In genomic region chr7:80916770-80917681, GRCh38 we compare ENCODE assay signal across 10 cellular contexts. TPM values are rescaled to one million over a fixed set of nuclear protein-coding genes. Genes with fewer than 3 reads are reported as not detected.
DNase-seq lines count a peak whose midpoint lies in the region; ATAC-seq, FAIRE-seq and TF ChIP-seq lines count a peak whose summit lies in the region.
"Had no signal": no experiment of that assay in that cellular context is flagged by ENCODE, and none has a peak within 500 bp of the region (broad histone marks: within the 10 kb centered on the region; RNA-seq: fewer than 3 reads in every experiment).

No MANE protein-coding gene starts in this region.

- ATAC-seq in natural killer cell: no peak

- no peaks in the 10 kb centered on the region for H3K36me3 Mint-ChIP-seq in natural killer cell

- H3K9me3 Mint-ChIP-seq in natural killer cell: no peaks in the 10 kb centered on the region
- H3K9me3 Mint-ChIP-seq: activated CD4-positive, alpha-beta T cell treated with anti-CD3 and anti-CD28 coated beads, Interleukin-2, amount 10 ng/mL, durations not matched to agents 7 days and 5 days had no signal

- H3K4me3 Mint-ChIP-seq in natural killer cell: no peak overlapping the region
- H3K4me3 Mint-ChIP-seq: activated CD4-positive, alpha-beta T cell treated with anti-CD3 and anti-CD28 coated beads, Interleukin-2, amount 10 ng/mL, durations not matched to agents 7 days and 5 days had no signal

- peaks cover 19 to 48% of the 10 kb centered on the region in 2 donors for H3K27me3 Mint-ChIP-seq in natural killer cell (ENCODE audit: low read depth in 2 of 2)

- no peaks in the 10 kb centered on the region for H3K9me3 ChIP-seq in muscle layer of colon (ENCODE audit: low read length)

- FAIRE-seq in colon (lab: Jason Lieb, UNC): peak; percentile 33
- FAIRE-seq: GM18507 had no signal

- no peak overlapping the region for H3K9ac ChIP-seq in muscle layer of colon (ENCODE audit: low read length)

- H3K4me1 Mint-ChIP-seq in natural killer cell: peaks cover 4 to 8% of the 10 kb centered on the region in 2 donors

- intact Hi-C loops in natural killer cell (cut with micrococcal nuclease): no loop called here

- TF ChIP-seq CTCF in natural killer cell (IDR thresholded peaks at IDR 0.05): no peak

- peaks cover 33% of the 10 kb centered on the region for H3K4me1 ChIP-seq in muscle layer of colon (ENCODE audit: insufficient read depth, low read length)

- peak overlapping the region; percentile 30 to 90 for H3K4me3 ChIP-seq in muscle layer of colon (ENCODE audit: low read depth in 1 of 2, low read length in 2 of 2)

- H3K27me3 ChIP-seq in muscle layer of colon (ENCODE audit: control insufficient read depth in 1 of 2, insufficient read depth in 2 of 2, low read length in 2 of 2): no peaks in the 10 kb centered on the region

- DNase-seq in Ammon's horn (ENCODE audit: low spot score) (peak; percentile 35), M059J (ENCODE audit: low read depth) (peak; percentile 92), NCI-H1105 (lab: John Stamatoyannopoulos, UW) (no peak), NCI-H1105 treated with DMSO at 0.1 percent for 48 hours (lab: John Stamatoyannopoulos, UW) (no peak), natural killer cell (no peak), RPMI8226 (no peak)
- DNase-seq: activated CD4-positive, alpha-beta T cell treated with anti-CD3 and anti-CD28 coated beads, Interleukin-2, amount 10 ng/mL, durations not matched to agents 7 days and 5 days had no signal

- no peak overlapping the region for H3K27ac Mint-ChIP-seq in natural killer cell
- H3K27ac Mint-ChIP-seq: activated CD4-positive, alpha-beta T cell treated with anti-CD3 and anti-CD28 coated beads, Interleukin-2, amount 10 ng/mL, durations not matched to agents 7 days and 5 days had no signal

- peak overlapping the region; percentile 16 for H3K27ac ChIP-seq in muscle layer of colon (ENCODE audit: low read depth, low read length)

- peaks cover 5% of the 10 kb centered on the region for H3K36me3 ChIP-seq in muscle layer of colon (ENCODE audit: insufficient read depth, low read length)

RNA-seq across cellular contexts. Expression of gene SEMA3C, which starts 1.8 kb away (rescaled TPM):
- 116 and 143 TPM in 2 replicates for total RNA-seq in M059J (2014; rRNA removed; shearing (Covaris generic))
- total RNA-seq in natural killer cell: 10 to 100 TPM in 1 of 3 donors, under 1 TPM in 2; 0.41 to 12.2 (median 0.94) TPM
- total RNA-seq: activated CD4-positive, alpha-beta T cell treated with anti-CD3 and anti-CD28 coated beads, Interleukin-2, amount 10 ng/mL, durations not matched to agents 7 days and 5 days had no signal

Comparison
In these comparisons a context has a peak if more than half of its experiments do, and no peak if none do; other contexts are left out.
1. DNase-seq: peak in Ammon's horn (single experiment) and M059J (single experiment); none in NCI-H1105 (single experiment), NCI-H1105 treated with DMSO at 0.1 percent for 48 hours (single experiment), natural killer cell (single experiment) and RPMI8226 (single experiment).